Comparison of ENCODE assay signal across 8 cellular contexts in genomic region chr11:9363954-9364912, GRCh38. TPM values are rescaled to one million over a fixed set of nuclear protein-coding genes. Genes with fewer than 3 reads are reported as not detected.
DNase-seq lines count a peak whose midpoint lies in the region; ATAC-seq, FAIRE-seq and TF ChIP-seq lines count a peak whose summit lies in the region.

No MANE protein-coding gene starts in this region.

- peaks cover 11% of the 10 kb centered on the region for H3F3A ChIP-seq in SU-DHL-6 (ENCODE audit: insufficient read depth)

- H3K4me2 ChIP-seq in SU-DHL-6 (ENCODE audit: low read depth, low read length, poor library complexity, severe bottlenecking): peak overlapping the region; percentile 63
- H3K4me2 ChIP-seq in parathyroid adenoma (ENCODE audit: low read length): peak overlapping the region; percentile 56

- H3K9me2 ChIP-seq in SU-DHL-6 (replicated peaks; ENCODE audit: insufficient read depth, low read length): no peaks in the 10 kb centered on the region

- TF ChIP-seq CTCF in SU-DHL-6 (IDR thresholded peaks at IDR 0.05; ENCODE audit: insufficient read depth, low read length, poor library complexity, severe bottlenecking) (no peak), cardiac muscle cell (IDR thresholded peaks at IDR 0.05; ENCODE audit: low read depth, low read length) (no peak), parathyroid adenoma (IDR thresholded peaks at IDR 0.05) (no peak), tibial artery (IDR thresholded peaks at IDR 0.05) (no peak)

- H4K20me1 ChIP-seq in SU-DHL-6 (ENCODE audit: low read depth, low read length): no peaks in the 10 kb centered on the region

- H3K79me2 ChIP-seq in SU-DHL-6 (ENCODE audit: insufficient read depth, low read length) (no peaks in the 10 kb centered on the region), parathyroid adenoma (no peaks in the 10 kb centered on the region)

- intact Hi-C loops in tibial artery (cut with DNase I; ENCODE audit: low total_unique reads): loop anchor here (5.0 kb wide), 1 partner anchor 52 kb away; the partner anchor contains the start of gene TMEM41B

- peaks cover 32% of the 10 kb centered on the region for H3K4me1 ChIP-seq in cardiac muscle cell (ENCODE audit: low read depth)
- H3K4me1 ChIP-seq in parathyroid adenoma: peaks cover 6% of the 10 kb centered on the region
- H3K4me1 ChIP-seq in tibial artery: peaks cover 0 to 18% (median 12%) of the 10 kb centered on the region in 4 donors

- peak overlapping the region; percentile 13 for H3K27ac ChIP-seq in SU-DHL-6 (ENCODE audit: low read depth, low read length)
- peak overlapping the region; percentile 100 for H3K27ac ChIP-seq in cardiac muscle cell
- H3K27ac ChIP-seq in parathyroid adenoma: peak overlapping the region; percentile 99
- H3K27ac ChIP-seq in tibial artery: peak overlapping the region; percentile 94 to 95

- no peaks in the 10 kb centered on the region for H3K9me3 ChIP-seq in SU-DHL-6 (ENCODE audit: insufficient read depth, low read length)
- H3K9me3 ChIP-seq in cardiac muscle cell (ENCODE audit: low read depth): no peaks in the 10 kb centered on the region
- no peaks in the 10 kb centered on the region for H3K9me3 ChIP-seq in parathyroid adenoma (ENCODE audit: control insufficient read depth, low read length)
- H3K9me3 ChIP-seq in tibial artery: no peaks in the 10 kb centered on the region

- H3K27me3 ChIP-seq in SU-DHL-6 (ENCODE audit: low read length) (no peaks in the 10 kb centered on the region), cardiac muscle cell (no peaks in the 10 kb centered on the region), parathyroid adenoma (ENCODE audit: control insufficient read depth, insufficient read depth, low read length) (no peaks in the 10 kb centered on the region), tibial artery (no peaks in the 10 kb centered on the region)

- peak; percentile 94 for TF ChIP-seq POLR2A in GM12892 (IDR thresholded peaks at IDR 0.05; ENCODE audit: low read depth, low read length)

- H3K4me3 ChIP-seq in SU-DHL-6 (ENCODE audit: insufficient read depth, low read length, poor library complexity, severe bottlenecking) (peak overlapping the region; percentile 50), cardiac muscle cell (peak overlapping the region; percentile 17), parathyroid adenoma (ENCODE audit: low read depth, low read length) (peak overlapping the region; percentile 37), tibial artery (peak overlapping the region; percentile 51 to 52)

- peak; percentile 99 for ATAC-seq in HG02798 (IDR thresholded peaks at IDR 0.05; ENCODE audit: poor library complexity, unreplicated experiment)

- DNase-seq in GM12892 (ENCODE audit: insufficient read length): peak; percentile 79
- DNase-seq in NCI-H1417 (lab: John Stamatoyannopoulos, UW): peak; percentile 91 to 95 (median 94)
- DNase-seq in activated naive CD8-positive, alpha-beta T cell treated with anti-CD3 and anti-CD28 coated beads, Interleukin-2, amount 50 U/mL, for 16 hours (ENCODE audit: low read depth, low spot score): peak; percentile 58
- peak; percentile 96 to 97 for DNase-seq in cardiac muscle cell (ENCODE audit: low read depth in 1 of 2, low spot score in 1 of 2)
- DNase-seq in tibial artery: peak; percentile 96 to 98

- H3K9ac ChIP-seq in SU-DHL-6 (ENCODE audit: low read length) (peak overlapping the region; percentile 64), parathyroid adenoma (peak overlapping the region; percentile 92)

- H3K36me3 ChIP-seq in SU-DHL-6 (ENCODE audit: low read length) (no peaks in the 10 kb centered on the region), cardiac muscle cell (no peaks in the 10 kb centered on the region), parathyroid adenoma (ENCODE audit: control insufficient read depth, insufficient read depth, low read length) (no peaks in the 10 kb centered on the region), tibial artery (no peaks in the 10 kb centered on the region)

- FAIRE-seq in GM12892 (lab: Jason Lieb, UNC): peak; percentile 97

- H2AFZ ChIP-seq in SU-DHL-6 (ENCODE audit: low read depth, low read length, severe bottlenecking): peak overlapping the region; percentile 75
- H2AFZ ChIP-seq in parathyroid adenoma: peak overlapping the region; percentile 94

RNA-seq across cellular contexts. Expression of gene IPO7, which starts 20.2 kb away (rescaled TPM):
- 34.8 TPM for polyA plus RNA-seq in GM12892 (2012; ENCODE audit: missing spikeins)
- 88.3 and 103 TPM in 2 replicates for total RNA-seq in cardiac muscle cell
- 10.1 and 11.2 TPM in 2 replicates for polyA plus RNA-seq in cardiac muscle cell

RNA-seq across cellular contexts. Expression of gene TMEM41B, which starts 49.8 kb away (rescaled TPM):
- 15.5 TPM for polyA plus RNA-seq in GM12892 (2012; ENCODE audit: missing spikeins)
- total RNA-seq in cardiac muscle cell: 77.0 and 95.7 TPM in 2 replicates
- polyA plus RNA-seq in cardiac muscle cell: 62.2 and 63.3 TPM in 2 replicates

Comparison
In these comparisons a context has a peak if more than half of its experiments do, and no peak if none do; other contexts are left out.
1. Peak in every context shown above with its lines: DNase-seq, ATAC-seq, H3K4me3 ChIP-seq and H3K27ac ChIP-seq.
2. H3K27ac ChIP-seq: peak in every context shown above with its lines; median percentile 100 in cardiac muscle cell; 99 in parathyroid adenoma; 94 in tibial artery; 13 in SU-DHL-6.